ENCODE assay signal across 1 cellular context in genomic region chr6:35583893-35584688, GRCh38.
TF ChIP-seq lines count a peak whose summit lies in the region.

No MANE protein-coding gene starts in this region.

TF ChIP-seq in GM23338, 12 proteins besides CTCF, POLR2A, EP300 and RAD21 (continued from another document):
- no peak for TF ChIP-seq ZNF114 (CRISPR knock-in tag; IDR thresholded peaks at IDR 0.05)
- no peak for TF ChIP-seq STAT1 (IDR thresholded peaks at IDR 0.05; ENCODE audit: unreplicated experiment)
- TF ChIP-seq POLR2AphosphoS5 (IDR thresholded peaks at IDR 0.05; ENCODE audit: low read depth), result no peak
- no peak for TF ChIP-seq EZH2 (IDR thresholded peaks at IDR 0.05; ENCODE audit: low read depth, unreplicated experiment)
